Comparison of ENCODE assay signal across 19 cellular contexts in genomic region chr17:79435962-79436361, GRCh38.
DNase-seq lines count a peak whose midpoint lies in the region; ATAC-seq, FAIRE-seq and TF ChIP-seq lines count a peak whose summit lies in the region.
"Had no signal": no experiment of that assay in that cellular context is flagged by ENCODE, and none has a peak within 500 bp of the region (broad histone marks: within the 10 kb centered on the region; RNA-seq: fewer than 3 reads in every experiment).

No MANE protein-coding gene starts in this region.

- peak in 1 of 2 experiments; percentile 41 for DNase-seq in A549 (ENCODE audit: low read depth in 1 of 2, low spot score in 1 of 2)
- peak; percentile 34 for DNase-seq in G401 (ENCODE audit: low spot score)
- DNase-seq in endodermal cell = no peak
- no peak for DNase-seq in neural progenitor cell (ENCODE audit: low spot score)
- DNase-seq in pons (ENCODE audit: low spot score) = no peak
- no peak for DNase-seq in GM23248
- no peak for DNase-seq in activated T-helper 1 cell treated with anti-CD3 and anti-CD28 coated beads, Interleukin-12 subunit alpha, Interleukin-12 subunit beta, Interleukin-2, Interleukin-4 antibody, amounts not matched to agents 30 ng/mL and 10 ng/mL and 1 ng/mL, durations not matched to agents 14 hours and 24 hours and 36 hours (ENCODE audit: low spot score)
- DNase-seq in NCI-H1048 (lab: John Stamatoyannopoulos, UW) = no peak
- DNase-seq: 8988T; Caco-2; CD4-positive, alpha-beta T cell; GF-D8; H9 had no signal

- no peak overlapping the region for H2AFZ ChIP-seq in neural progenitor cell (replicated peaks)
- no peak overlapping the region for H2AFZ ChIP-seq in GM23248

- H3K9me2 ChIP-seq in GM23248 (ENCODE audit: insufficient read depth) = no peaks in the 10 kb centered on the region

- TF ChIP-seq CTCF in A549 (IDR thresholded peaks at IDR 0.05) = no peak
- no peak for TF ChIP-seq CTCF in endodermal cell (conservative IDR thresholded peaks at IDR 0.05)
- TF ChIP-seq CTCF in neural progenitor cell (IDR thresholded peaks at IDR 0.05) = no peak

- no peak for FAIRE-seq in A549 (lab: Jason Lieb, UNC)
- FAIRE-seq: D721Med, H1, HepG2 had no signal

- H3K4me1 ChIP-seq in A549 (peaks cover 35% of the 10 kb centered on the region), endodermal cell (ENCODE audit: control insufficient read depth, insufficient read depth, low read length) (no peaks in the 10 kb centered on the region), neural progenitor cell (peaks cover 7% of the 10 kb centered on the region), GM23248 (ENCODE audit: insufficient read depth) (no peaks in the 10 kb centered on the region)
- H3K4me1 ChIP-seq: Caco-2 had no signal

- no peak for TF ChIP-seq POLR2A in A549 (IDR thresholded peaks at IDR 0.05; ENCODE audit: low read length)

- in situ Hi-C loops in G401 (cut with HindIII; ENCODE audit: low sequenced_read_pairs) = no loop called here
- in situ Hi-C loops in GM23248 (cut with MboI) = no loop called here

- H3K4me2 ChIP-seq in A549 (peak overlapping the region; percentile 35), neural progenitor cell (no peak overlapping the region), GM23248 (ENCODE audit: unreplicated experiment) (no peak overlapping the region)

- H3K27me3 ChIP-seq in endodermal cell (ENCODE audit: control insufficient read depth, insufficient read depth, low read length, poor library complexity, severe bottlenecking) (no peaks in the 10 kb centered on the region), neural progenitor cell (no peaks in the 10 kb centered on the region), GM23248 (replicated peaks; ENCODE audit: insufficient read depth) (peaks cover 11% of the 10 kb centered on the region; the same call in 1 of the 2 replicates)

- H3K27me3 Mint-ChIP-seq in endodermal cell (ENCODE audit: insufficient read depth) (no peaks in the 10 kb centered on the region), neural progenitor cell (ENCODE audit: insufficient read depth, low read depth) (no peaks in the 10 kb centered on the region)
- peaks cover 3% of the 10 kb centered on the region for H3K27me3 Mint-ChIP-seq in activated T-helper 1 cell treated with anti-CD3 and anti-CD28 coated beads, Interleukin-12 subunit alpha, Interleukin-12 subunit beta, Interleukin-2, Interleukin-4 antibody, amounts not matched to agents 30 ng/mL and 10 ng/mL and 1 ng/mL, durations not matched to agents 14 hours and 24 hours and 36 hours (ENCODE audit: insufficient read depth)

- CTCF ChIA-PET in A549 (lab: Yijun Ruan, JAX) = interaction anchor here (0.8 to 4.6 kb wide), 4 partner anchors 10 to 273 kb away, joined by 3 to 18 read pairs (median 3); no protein-coding TSS in a partner anchor

- H3K27ac ChIP-seq in A549 = peak overlapping the region; percentile 41 to 50; a peak in 4 of 6 replicates
- no peak overlapping the region for H3K27ac ChIP-seq in endodermal cell (ENCODE audit: low read depth, low read length)
- no peak overlapping the region for H3K27ac ChIP-seq in neural progenitor cell
- no peak overlapping the region for H3K27ac ChIP-seq in GM23248
- H3K27ac ChIP-seq: C4-2B had no signal

- H3K4me1 Mint-ChIP-seq in endodermal cell = peaks cover 7% of the 10 kb centered on the region
- peaks cover 2% of the 10 kb centered on the region for H3K4me1 Mint-ChIP-seq in neural progenitor cell
- no peaks in the 10 kb centered on the region for H3K4me1 Mint-ChIP-seq in activated T-helper 1 cell treated with anti-CD3 and anti-CD28 coated beads, Interleukin-12 subunit alpha, Interleukin-12 subunit beta, Interleukin-2, Interleukin-4 antibody, amounts not matched to agents 30 ng/mL and 10 ng/mL and 1 ng/mL, durations not matched to agents 14 hours and 24 hours and 36 hours (ENCODE audit: low read depth)
- H3K4me1 Mint-ChIP-seq: B cell, H9 had no signal

- 67% methylated on average over 8 of the region's 8 CpGs for WGBS in A549 (ENCODE audit: missing lambda C conversion rate)
- 91% methylated on average over 7 to 8 of the region's 8 CpGs for WGBS in endodermal cell (ENCODE audit: insufficient coverage in 1 of 2, insufficient read length in 1 of 2), 2 experiments
- 37 to 45% methylated on average over 8 of the region's 8 CpGs for WGBS in GM23248 (ENCODE audit: low coverage in 1 of 2, low lambda C conversion rate in 2 of 2, missing lambda C conversion rate in 2 of 2), 2 experiments

- H3K4me3 ChIP-seq in A549 = no peak overlapping the region
- H3K4me3 ChIP-seq in endodermal cell (ENCODE audit: low read length) = no peak overlapping the region
- no peak overlapping the region for H3K4me3 ChIP-seq in neural progenitor cell
- no peak overlapping the region for H3K4me3 ChIP-seq in GM23248

- POLR2A ChIA-PET in A549 (lab: Yijun Ruan, JAX) = no interaction called here

- H3K9ac ChIP-seq in endodermal cell (ENCODE audit: extremely low read depth, low read length, poor library complexity, severe bottlenecking) (no peak overlapping the region), neural progenitor cell (no peak overlapping the region), GM23248 (no peak overlapping the region)

- H3K36me3 Mint-ChIP-seq in endodermal cell (ENCODE audit: low read depth) (no peaks in the 10 kb centered on the region), neural progenitor cell (no peaks in the 10 kb centered on the region)
- H3K36me3 Mint-ChIP-seq in activated T-helper 1 cell treated with anti-CD3 and anti-CD28 coated beads, Interleukin-12 subunit alpha, Interleukin-12 subunit beta, Interleukin-2, Interleukin-4 antibody, amounts not matched to agents 30 ng/mL and 10 ng/mL and 1 ng/mL, durations not matched to agents 14 hours and 24 hours and 36 hours (ENCODE audit: low read depth) = no peaks in the 10 kb centered on the region
- H3K36me3 Mint-ChIP-seq: IgD-negative memory B cell had no signal

- H3K36me3 ChIP-seq in endodermal cell (ENCODE audit: control insufficient read depth, insufficient read depth, low read length) (no peaks in the 10 kb centered on the region), neural progenitor cell (no peaks in the 10 kb centered on the region), GM23248 (ENCODE audit: low read depth) (no peaks in the 10 kb centered on the region)

- peak in 1 of 2 experiments; percentile 38; a peak in 3 of 6 replicates for ATAC-seq in A549
- ATAC-seq: HepG2 had no signal

- H3K4me3 Mint-ChIP-seq in endodermal cell (no peak overlapping the region), neural progenitor cell (no peak overlapping the region)
- H3K4me3 Mint-ChIP-seq in activated T-helper 1 cell treated with anti-CD3 and anti-CD28 coated beads, Interleukin-12 subunit alpha, Interleukin-12 subunit beta, Interleukin-2, Interleukin-4 antibody, amounts not matched to agents 30 ng/mL and 10 ng/mL and 1 ng/mL, durations not matched to agents 14 hours and 24 hours and 36 hours = no peak overlapping the region
- H3K4me3 Mint-ChIP-seq: B cell; CD4-positive, alpha-beta T cell; H9 had no signal

- H3K79me2 ChIP-seq in neural progenitor cell (ENCODE audit: low read depth) (no peaks in the 10 kb centered on the region), GM23248 (ENCODE audit: insufficient read depth) (no peaks in the 10 kb centered on the region)

- H3K9me3 Mint-ChIP-seq in endodermal cell (peaks cover 4% of the 10 kb centered on the region), neural progenitor cell (peaks cover 2% of the 10 kb centered on the region)
- peaks cover 3% of the 10 kb centered on the region for H3K9me3 Mint-ChIP-seq in activated T-helper 1 cell treated with anti-CD3 and anti-CD28 coated beads, Interleukin-12 subunit alpha, Interleukin-12 subunit beta, Interleukin-2, Interleukin-4 antibody, amounts not matched to agents 30 ng/mL and 10 ng/mL and 1 ng/mL, durations not matched to agents 14 hours and 24 hours and 36 hours
- H3K9me3 Mint-ChIP-seq: CD4-positive, alpha-beta T cell had no signal

- TF ChIP-seq RAD21 in A549 (conservative IDR thresholded peaks at IDR 0.05 in 1 of 2, IDR thresholded peaks at IDR 0.05 in 1 of 2) = no peak

- TF ChIP-seq EP300 in A549 (IDR thresholded peaks at IDR 0.05) = no peak

- intact Hi-C loops in activated T-helper 1 cell treated with anti-CD3 and anti-CD28 coated beads, Interleukin-12 subunit alpha, Interleukin-12 subunit beta, Interleukin-2, Interleukin-4 antibody, amounts not matched to agents 30 ng/mL and 10 ng/mL and 1 ng/mL, durations not matched to agents 14 hours and 24 hours and 36 hours (cut with micrococcal nuclease) = no loop called here

- H3K27ac Mint-ChIP-seq in endodermal cell (peak overlapping the region; percentile 4), neural progenitor cell (peak overlapping the region; percentile 31)
- no peak overlapping the region for H3K27ac Mint-ChIP-seq in activated T-helper 1 cell treated with anti-CD3 and anti-CD28 coated beads, Interleukin-12 subunit alpha, Interleukin-12 subunit beta, Interleukin-2, Interleukin-4 antibody, amounts not matched to agents 30 ng/mL and 10 ng/mL and 1 ng/mL, durations not matched to agents 14 hours and 24 hours and 36 hours
- H3K27ac Mint-ChIP-seq: B cell; CD4-positive, alpha-beta T cell had no signal

- H4K20me1 ChIP-seq in neural progenitor cell (ENCODE audit: low read depth) (no peaks in the 10 kb centered on the region), GM23248 (ENCODE audit: insufficient read depth) (no peaks in the 10 kb centered on the region)

- no peaks in the 10 kb centered on the region for H3F3A ChIP-seq in neural progenitor cell (ENCODE audit: low read depth)
- H3F3A ChIP-seq in GM23248 (ENCODE audit: insufficient read depth) = no peaks in the 10 kb centered on the region

- H3K9me3 ChIP-seq in A549 (peaks cover 6% of the 10 kb centered on the region; the same call in 2 of the 3 replicates), endodermal cell (ENCODE audit: control insufficient read depth, low read length) (no peaks in the 10 kb centered on the region), neural progenitor cell (ENCODE audit: low read depth) (no peaks in the 10 kb centered on the region), GM23248 (ENCODE audit: low read depth) (no peaks in the 10 kb centered on the region)

TF ChIP-seq in A549, 52 proteins besides CTCF, POLR2A, EP300 and RAD21:
- TF ChIP-seq ZNF302 (CRISPR knock-in tag; IDR thresholded peaks at IDR 0.05) (no peak), ZFP36 (IDR thresholded peaks at IDR 0.05; ENCODE audit: borderline replicate concordance, partially characterized antibody) (no peak), MAX (IDR thresholded peaks at IDR 0.05) (no peak), RARB (CRISPR knock-in tag; IDR thresholded peaks at IDR 0.05) (no peak), HOXB5 (CRISPR knock-in tag; IDR thresholded peaks at IDR 0.05) (no peak), CHD4 (IDR thresholded peaks at IDR 0.05; ENCODE audit: borderline replicate concordance) (no peak), HDAC2 (IDR thresholded peaks at IDR 0.05) (no peak), CBX8 (IDR thresholded peaks at IDR 0.05) (no peak), EHF (CRISPR knock-in tag; IDR thresholded peaks at IDR 0.05) (no peak), MAFK (IDR thresholded peaks at IDR 0.05; ENCODE audit: partially characterized antibody) (no peak), NR3C1 (IDR thresholded peaks at IDR 0.05) (no peak)

Comparison
In these comparisons a context has a peak if more than half of its experiments do, and no peak if none do; other contexts are left out.
1. H3K27ac ChIP-seq: peak in A549 (2 of 2); none in endodermal cell (single experiment), neural progenitor cell (single experiment) and GM23248 (single experiment).